Comparison of ENCODE assay signal across 20 cellular contexts in genomic region chr5:61171479-61171878, GRCh38. TPM values are rescaled to one million over a fixed set of nuclear protein-coding genes. Genes with fewer than 3 reads are reported as not detected.
DNase-seq lines count a peak whose midpoint lies in the region; ATAC-seq, FAIRE-seq and TF ChIP-seq lines count a peak whose summit lies in the region.
"Had no signal": no experiment of that assay in that cellular context is flagged by ENCODE, and none has a peak within 500 bp of the region (broad histone marks: within the 10 kb centered on the region; RNA-seq: fewer than 3 reads in every experiment).

No MANE protein-coding gene starts in this region.

- H4K20me1 ChIP-seq in HepG2 (ENCODE audit: insufficient read depth, low read length) (no peaks in the 10 kb centered on the region), K562 (replicated peaks; ENCODE audit: control insufficient read depth, insufficient read depth, low read length) (0 out of 2 replicates have a peak, but pooled peaks cover 2% of the 10 kb centered on the region)
- H4K20me1 ChIP-seq: BLaER1 had no signal

- H3K36me3 ChIP-seq in HepG2 (replicated peaks in 1 of 2; ENCODE audit: control insufficient read depth in 1 of 2, insufficient read depth in 2 of 2, low read length in 2 of 2), result no peaks in the 10 kb centered on the region
- no peaks in the 10 kb centered on the region for H3K36me3 ChIP-seq in right lobe of liver
- H3K36me3 ChIP-seq in K562 (ENCODE audit: control insufficient read depth, insufficient read depth, low read length), result no peaks in the 10 kb centered on the region
- H3K36me3 ChIP-seq: BE2C, BLaER1 had no signal

- no peak for TF ChIP-seq CTCF in HepG2 (CRISPR knock-in tag; IDR thresholded peaks at IDR 0.05)
- no peak for TF ChIP-seq CTCF in right lobe of liver (IDR thresholded peaks at IDR 0.05)
- TF ChIP-seq CTCF in K562 (IDR thresholded peaks at IDR 0.05 in 2 of 3, conservative IDR thresholded peaks at IDR 0.05 in 1 of 3; ENCODE audit: insufficient read depth in 2 of 3, low read depth in 1 of 3, low read length in 3 of 3), result no peak

- H3K4me3 ChIP-seq in HepG2 (replicated peaks in 1 of 3; ENCODE audit: insufficient read depth in 1 of 3, low read depth in 2 of 3, low read length in 3 of 3), result no peak overlapping the region
- H3K4me3 ChIP-seq in right lobe of liver, result no peak overlapping the region
- H3K4me3 ChIP-seq in K562, result no peak overlapping the region
- H3K4me3 ChIP-seq: BLaER1 had no signal

- H3K27ac ChIP-seq in HepG2 (ENCODE audit: extremely low read length, insufficient read depth, low read length) (no peak overlapping the region), right lobe of liver (no peak overlapping the region), K562 (ENCODE audit: extremely low read depth, low read depth, low read length) (no peak overlapping the region)
- H3K27ac ChIP-seq: 22Rv1, BLaER1 had no signal

- FAIRE-seq in HepG2 (lab: Jason Lieb, UNC), result no peak
- FAIRE-seq in K562 (lab: Jason Lieb, UNC), result no peak
- FAIRE-seq: D721Med, GM12891, GM19239 had no signal

- H2AFZ ChIP-seq in HepG2 (ENCODE audit: low read length) (no peak overlapping the region), K562 (ENCODE audit: low read depth, low read length) (no peak overlapping the region)

- H3K4me2 ChIP-seq in HepG2 (ENCODE audit: low read depth, low read length) (no peak overlapping the region), K562 (ENCODE audit: insufficient read depth, low read length) (no peak overlapping the region)
- H3K4me2 ChIP-seq: BLaER1 had no signal

- no peak for TF ChIP-seq EP300 in HepG2 (IDR thresholded peaks at IDR 0.05; ENCODE audit: low read depth in 2 of 2, low read length in 2 of 2)
- TF ChIP-seq EP300 in HepG2 (CRISPR knock-in tag; IDR thresholded peaks at IDR 0.05; ENCODE audit: borderline replicate concordance), result no peak
- TF ChIP-seq EP300 in K562 (IDR thresholded peaks at IDR 0.05; ENCODE audit: low read length), result no peak

- CTCF ChIA-PET in HepG2 (lab: Yijun Ruan, JAX; ENCODE audit: low intra/inter-chr PET ratio, low total read pairs) (no interaction called here), K562 (lab: Yijun Ruan, JAX; ENCODE audit: low intra/inter-chr PET ratio) (no interaction called here)

- TF ChIP-seq RAD21 in HepG2 (CRISPR knock-in tag; IDR thresholded peaks at IDR 0.05) (no peak), K562 (CRISPR knock-in tag; conservative IDR thresholded peaks at IDR 0.05 in 1 of 2, IDR thresholded peaks at IDR 0.05 in 1 of 2) (no peak)

- DNase-seq in HepG2 (ENCODE audit: low spot score) (no peak), right lobe of liver (no peak), K562 (ENCODE audit: extremely low read depth in 1 of 4, low spot score in 3 of 4) (no peak), superior temporal gyrus (ENCODE audit: extremely low spot score) (no peak), NOMO-1 (lab: John Stamatoyannopoulos, UW; ENCODE audit: unreplicated experiment in 2 of 2) (no peak)
- DNase-seq: ACHN; BE2C; C1 segment of cervical spinal cord; Caco-2; Calu3; CD4-positive, alpha-beta memory T cell; CD4-positive, CD25-positive, alpha-beta regulatory T cell; CD8-positive, alpha-beta memory T cell; DMS79 treated with DMSO at 0.1 percent for 48 hours; GF-D8 had no signal

- H3K9me1 ChIP-seq in K562 (ENCODE audit: control insufficient read depth, insufficient read depth, low read length), result no peaks in the 10 kb centered on the region

- H3K79me2 ChIP-seq in HepG2 (ENCODE audit: insufficient read depth, low read length) (no peaks in the 10 kb centered on the region), K562 (ENCODE audit: control insufficient read depth, insufficient read depth, low read length) (no peaks in the 10 kb centered on the region)

- H3K27me3 ChIP-seq in HepG2 (ENCODE audit: control insufficient read depth in 1 of 2, insufficient read depth in 2 of 2, low read length in 2 of 2) (no peaks in the 10 kb centered on the region), right lobe of liver (no peaks in the 10 kb centered on the region), K562 (ENCODE audit: control insufficient read depth in 2 of 2, insufficient read depth in 2 of 2, low read length in 2 of 2) (no peaks in the 10 kb centered on the region)
- H3K27me3 ChIP-seq: BE2C, BLaER1 had no signal

- in situ Hi-C loops in HepG2 (cut with HindIII; ENCODE audit: extremely low pct_ligation_motif_present, low pct_unique_long_range_greater_than_20kb) (no loop called here), K562 (cut with MboI) (no loop called here)

- ATAC-seq in HepG2 (no peak), right lobe of liver (no peak), K562 (no peak)

- BruUV-seq in HepG2 (replicated peaks; lab: Mats Ljungman, UMichigan), result no TSS peak
- no TSS peak for BruUV-seq in K562 (replicated peaks; lab: Mats Ljungman, UMichigan)

- 100% methylated on average over 1 of the region's 1 CpG for WGBS in HepG2 (ENCODE audit: low lambda C conversion rate)
- WGBS in right lobe of liver (ENCODE audit: insufficient coverage, low coverage, low lambda C conversion rate, missing lambda C conversion rate), result 90% methylated on average over 1 of the region's 1 CpG
- 4% methylated on average over 1 of the region's 1 CpG for whole genome bisulfite sequencing in K562 (ENCODE audit: insufficient coverage, low coverage, missing lambda C conversion rate)

- TF ChIP-seq POLR2A in HepG2 (IDR thresholded peaks at IDR 0.05; ENCODE audit: insufficient read depth in 1 of 2, low read depth in 2 of 2, low read length in 2 of 2) (no peak), right lobe of liver (IDR thresholded peaks at IDR 0.05) (no peak), K562 (conservative IDR thresholded peaks at IDR 0.05) (no peak)

- POLR2A ChIA-PET in HepG2 (lab: Yijun Ruan, JAX), result no interaction called here
- POLR2A ChIA-PET in K562 (lab: Yijun Ruan, JAX), result no interaction called here

- no peak overlapping the region for H3K9ac ChIP-seq in HepG2 (ENCODE audit: insufficient read depth, low read depth, low read length)
- no peak overlapping the region for H3K9ac ChIP-seq in K562 (ENCODE audit: insufficient read depth in 1 of 2, low read depth in 2 of 2, low read length in 2 of 2)
- H3K9ac ChIP-seq: BLaER1 had no signal

- intact Hi-C loops in HepG2 (cut with micrococcal nuclease; ENCODE audit: unreplicated experiment), result loop anchor here (5.0 kb wide), 1 partner anchor 761 kb away; no protein-coding TSS in a partner anchor
- intact Hi-C loops in right lobe of liver (cut with DNase I), result no loop called here
- intact Hi-C loops in K562 (cut with micrococcal nuclease), result no loop called here

- H3K9me3 ChIP-seq in HepG2 (ENCODE audit: low read length) (no peaks in the 10 kb centered on the region), right lobe of liver (no peaks in the 10 kb centered on the region), K562 (replicated peaks; ENCODE audit: control insufficient read depth, insufficient read depth, low read depth, low read length) (no peaks in the 10 kb centered on the region)
- H3K9me3 ChIP-seq: BE2C, BLaER1, Caco-2 had no signal

- H3K4me1 ChIP-seq in HepG2 (ENCODE audit: insufficient read depth, low read length) (no peaks in the 10 kb centered on the region), right lobe of liver (no peaks in the 10 kb centered on the region), K562 (replicated peaks in 1 of 2; ENCODE audit: control insufficient read depth in 2 of 2, insufficient read depth in 2 of 2, low read length in 2 of 2) (no peaks in the 10 kb centered on the region)
- H3K4me1 ChIP-seq: BE2C, BLaER1, Caco-2 had no signal

RNA-seq across cellular contexts. Expression of gene SMIM15, which starts 9.2 kb away (rescaled TPM):
- total RNA-seq in HepG2 (2016; rRNA removed; fragmentation: Illumina TruSeq; extraction: Trizol) (58.2 and 74.4 TPM in 2 replicates), right lobe of liver (10 to 100 TPM; 22.8 to 44.8 (median 29.4) TPM), K562 (2014; rRNA removed) (88.9 and 92.1 TPM in 2 replicates), K562 (2014; rRNA removed; fragmentation: Illumina TruSeq; extraction: Trizol) (83.4 and 102 TPM in 2 replicates), K562 (2015; rRNA removed; fragmentation: Illumina TruSeq; extraction: Trizol) (82.0 and 88.3 TPM in 2 replicates), K562 (2021) (86.7 and 94.5 TPM in 2 replicates)
- 16.8 and 28.1 TPM in 2 replicates for total RNA-seq in HepG2 (2016; cell fraction: cytosol; rRNA removed; fragmentation: Illumina TruSeq; extraction: Trizol; ENCODE audit: low read depth)
- total RNA-seq in HepG2 (2016; cell fraction: insoluble cytoplasmic fraction; rRNA removed; fragmentation: Illumina TruSeq; extraction: Trizol), result 57.5 and 78.2 TPM in 2 replicates
- 59.2 and 71.6 TPM in 2 replicates for total RNA-seq in HepG2 (2016; cell fraction: membrane; rRNA removed; fragmentation: Illumina TruSeq; extraction: Trizol)
- total RNA-seq in HepG2 (2016; cell fraction: nucleus; rRNA removed; fragmentation: Illumina TruSeq; extraction: Trizol), result 22.4 and 25.8 TPM in 2 replicates
- polyA plus RNA-seq in HepG2 (2011; rRNA removed) (12.7 and 13.0 TPM in 2 replicates), K562 (2011; rRNA removed) (44.8 and 53.1 TPM in 2 replicates), K562 (2014; fragmentation: Illumina TruSeq; extraction: Trizol) (124 and 125 TPM in 2 replicates), K562 (2014; fragmentation: Nextera tagmentation; extraction: Ambion mirVana) (10 to 100 TPM; 16.6 to 19.7 TPM), K562 (2014; rRNA removed) (59.4 and 61.4 TPM in 2 replicates)
- 8.9 and 14.6 TPM in 2 replicates for polyA plus RNA-seq in HepG2 (2011; cell fraction: cytosol; rRNA removed)
- 6.1 and 10.1 TPM in 2 replicates for polyA plus RNA-seq in HepG2 (2011; cell fraction: nucleus; rRNA removed)
- polyA plus RNA-seq in HepG2 (2012), result 16.9 and 28.7 TPM in 2 replicates
- 17.0 and 28.8 TPM in 2 replicates for polyA plus RNA-seq in HepG2 (2016; cell fraction: cytosol; fragmentation: Illumina TruSeq; extraction: Trizol; ENCODE audit: low read depth)
- polyA plus RNA-seq in HepG2 (2016; cell fraction: insoluble cytoplasmic fraction; fragmentation: Illumina TruSeq; extraction: Trizol; ENCODE audit: low read depth), result 82.8 and 87.5 TPM in 2 replicates
- polyA plus RNA-seq in HepG2 (2016; cell fraction: membrane; fragmentation: Illumina TruSeq; extraction: Trizol; ENCODE audit: low read depth), result 42.8 and 57.4 TPM in 2 replicates
- 32.3 and 36.8 TPM in 2 replicates for polyA plus RNA-seq in HepG2 (2016; cell fraction: nucleus; fragmentation: Illumina TruSeq; extraction: Trizol; ENCODE audit: insufficient read depth, low read depth)
- polyA minus RNA-seq in HepG2 (2011; rRNA and poly(A)+ RNA removed; ENCODE audit: low replicate concordance), result 6.6 and 13.3 TPM in 2 replicates
- polyA minus RNA-seq in HepG2 (2011; cell fraction: cytosol; rRNA and poly(A)+ RNA removed), result 10.6 and 16.7 TPM in 2 replicates
- polyA minus RNA-seq in HepG2 (2011; cell fraction: nucleus; rRNA and poly(A)+ RNA removed), result 12.1 and 16.0 TPM in 2 replicates
- 15.7 and 21.4 TPM in 2 replicates for total RNA-seq in K562 (2011; cell fraction: chromatin; rRNA removed; ENCODE audit: low replicate concordance)
- total RNA-seq in K562 (2011; cell fraction: nucleolus; rRNA removed), result 5.5 and 5.8 TPM in 2 replicates
- 10.3 and 13.5 TPM in 2 replicates for total RNA-seq in K562 (2011; cell fraction: nucleoplasm; rRNA removed)
- polyA plus RNA-seq in K562 (2011; cell fraction: cytosol; rRNA removed), result 24.2 and 35.3 TPM in 2 replicates
- polyA plus RNA-seq in K562 (2011; cell fraction: nucleus; rRNA removed), result 19.3 and 26.1 TPM in 2 replicates
- 57.9 and 58.6 TPM in 2 replicates for polyA plus RNA-seq in K562 (2012)
- 62.8 and 85.7 TPM in 2 replicates for polyA minus RNA-seq in K562 (2011; rRNA and poly(A)+ RNA removed)
- polyA minus RNA-seq in K562 (2011; cell fraction: cytosol; rRNA and poly(A)+ RNA removed), result 34.4 and 40.2 TPM in 2 replicates
- polyA minus RNA-seq in K562 (2011; cell fraction: nucleus; rRNA and poly(A)+ RNA removed), result 8.6 and 17.3 TPM in 2 replicates

Comparison
In these comparisons a context has a peak if more than half of its experiments do, and no peak if none do; other contexts are left out.
1. Of the 241 proteins assayed by ChIP-seq in both HepG2 and K562: peak only in HepG2: none; only in K562: MAFG; in both: MAFF and MAFK; in neither: 238.